Comparison of ENCODE assay signal across 25 cellular contexts in the genomic region with DNA sequence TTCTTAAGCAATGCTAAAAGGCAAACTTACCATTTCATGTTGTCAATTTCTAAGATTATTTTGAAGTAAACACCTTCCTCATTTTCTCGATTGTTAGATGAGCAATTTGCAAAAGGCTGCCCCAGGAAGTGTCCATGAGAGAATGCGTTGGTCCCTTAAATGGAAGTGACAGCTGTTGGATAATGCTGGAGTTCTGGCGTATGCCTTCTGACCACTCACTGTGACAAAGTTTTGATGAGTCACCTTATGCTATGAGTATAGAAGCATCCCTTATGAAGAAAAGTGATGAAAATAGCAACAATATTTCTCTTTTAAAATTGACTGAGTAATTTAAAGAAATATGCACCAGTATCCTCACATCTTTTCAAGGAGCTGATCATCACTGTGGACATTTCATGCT.
"Had no signal": no experiment of that assay in that cellular context is flagged by ENCODE, and none has a peak within 500 bp of the region (broad histone marks: within the 10 kb centered on the region; RNA-seq: fewer than 3 reads in every experiment).

No MANE protein-coding gene starts in this region.

- ATAC-seq: effector memory CD8-positive, alpha-beta T cell; left ventricle myocardium superior; lower lobe of right lung; natural killer cell treated with Interleukin-12 subunit alpha and Interleukin-12 subunit beta and Interleukin-15 and Interleukin-18, amount 100 ng/mL, for 72 hours; stimulated activated naive B cell treated with anti-CD40 and anti-IgM and Interleukin-4, amounts not matched to agents 10 μg/mL and 1 μg/mL and 100 μg/mL, for 72 hours; upper lobe of right lung had no signal

- H3K36me3 ChIP-seq: esophagus squamous epithelium, lower lobe of right lung, neutrophil, prostate gland, right atrium auricular region, sigmoid colon, suprapubic skin, transverse colon, upper lobe of right lung, uterus had no signal

- H3K27ac ChIP-seq: coronary artery, esophagus squamous epithelium, lower lobe of right lung, neutrophil, parathyroid adenoma, prostate gland, right atrium auricular region, sigmoid colon, skin epidermis, suprapubic skin, transverse colon, upper lobe of right lung, uterus had no signal

- H3K27me3 ChIP-seq: esophagus squamous epithelium, neutrophil, right atrium auricular region, sigmoid colon, suprapubic skin, transverse colon, upper lobe of right lung, uterus had no signal

- H3K4me3 ChIP-seq: coronary artery, esophagus squamous epithelium, lower lobe of right lung, prostate gland, right atrium auricular region, sigmoid colon, skin epidermis, suprapubic skin, transverse colon, upper lobe of right lung, uterus had no signal

- H3K9ac ChIP-seq: parathyroid adenoma had no signal

- H2AFZ ChIP-seq: parathyroid adenoma had no signal

- H3K9me3 ChIP-seq: esophagus squamous epithelium, lower lobe of right lung, neutrophil, prostate gland, right atrium auricular region, suprapubic skin, transverse colon, upper lobe of right lung, uterus had no signal

- DNase-seq: effector memory CD8-positive, alpha-beta T cell; erythroblast; esophagus squamous epithelium; foreskin melanocyte; glutamatergic neuron; hypothalamus; immature natural killer cell; left ventricle myocardium superior; lower lobe of right lung; naive B cell; sigmoid colon; stimulated activated CD4-positive, alpha-beta T cell treated with anti-CD3 and anti-CD28 coated beads, Interleukin-15, amount 100 ng/mL, for 24 hours; stimulated activated CD4-positive, alpha-beta T cell treated with anti-CD3 and anti-CD28 coated beads, Interleukin-2, amount 100 ng/mL, for 48 hours; stimulated activated naive B cell treated with anti-CD40 and anti-IgM and Interleukin-4, amounts not matched to agents 10 μg/mL and 1 μg/mL and 100 μg/mL, for 72 hours; transverse colon; upper lobe of right lung; uterus had no signal

- H3K4me1 ChIP-seq: esophagus squamous epithelium, lower lobe of right lung, parathyroid adenoma, prostate gland, right atrium auricular region, sigmoid colon, suprapubic skin, transverse colon, upper lobe of right lung, uterus had no signal

- H3K79me2 ChIP-seq: parathyroid adenoma had no signal
